ENCODE assay signal across 12 cellular contexts in the genomic region with DNA sequence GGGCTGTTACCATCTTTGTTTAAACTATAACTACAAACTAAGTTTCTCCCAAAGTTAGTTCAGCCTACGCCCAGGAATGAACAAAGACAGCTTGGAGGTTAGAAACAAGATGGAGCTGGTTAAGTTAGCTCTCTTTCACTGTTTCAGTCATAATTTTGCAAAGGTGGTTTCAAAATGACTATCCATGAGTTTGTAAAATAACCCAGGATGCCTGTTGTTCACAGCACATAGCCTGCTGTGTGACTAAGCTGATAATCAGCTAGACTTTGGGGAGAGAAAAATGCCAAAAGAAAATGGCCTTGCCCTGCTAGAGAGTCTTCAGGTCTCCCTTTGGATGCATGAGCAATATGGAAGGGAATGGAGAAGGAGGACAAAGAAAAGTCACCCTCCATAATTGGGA. TPM values are rescaled to one million over a fixed set of nuclear protein-coding genes. Genes with fewer than 3 reads are reported as not detected.
A peak's percentile ranks its signal among the peaks of the same experiment; 100 is the strongest.
DNase-seq lines count a peak whose midpoint lies in the region; ATAC-seq and TF ChIP-seq lines count a peak whose summit lies in the region.
"Not testable (repeated sequence)": the region's sequence is repeated elsewhere in the genome, so short reads cannot be mapped to it uniquely, and the experiment has no call there.
"Had no signal": no experiment of that assay in that cellular context is flagged by ENCODE, and none has a peak within 500 bp of the region (broad histone marks: within the 10 kb centered on the region; RNA-seq: fewer than 3 reads in every experiment).

No MANE protein-coding gene starts in this region.

- not testable (repeated sequence) for H3K27me3 Mint-ChIP-seq in activated CD4-positive, alpha-beta T cell treated with anti-CD3 and anti-CD28 coated beads, Interleukin-2, amount 10 ng/mL, durations not matched to agents 24 days and 14 days; stimulated activated naive B cell treated with anti-CD40 and anti-IgM and Interleukin-4, amounts not matched to agents 10 μg/mL and 1 μg/mL and 100 μg/mL, for 72 hours

- intact Hi-C loops in activated CD4-positive, alpha-beta T cell treated with anti-CD3 and anti-CD28 coated beads, Interleukin-2, amount 10 ng/mL, durations not matched to agents 24 days and 14 days (cut with micrococcal nuclease), result not testable (repeated sequence)

- H3K4me1 Mint-ChIP-seq in activated CD4-positive, alpha-beta T cell treated with anti-CD3 and anti-CD28 coated beads, Interleukin-2, amount 10 ng/mL, durations not matched to agents 24 days and 14 days, result peaks cover 16% of the 10 kb centered on the region
- not testable (repeated sequence) for H3K4me1 Mint-ChIP-seq in stimulated activated naive B cell treated with anti-CD40 and anti-IgM and Interleukin-4, amounts not matched to agents 10 μg/mL and 1 μg/mL and 100 μg/mL, for 72 hours

- peak; percentile 56 for DNase-seq in activated CD4-positive, alpha-beta T cell treated with anti-CD3 and anti-CD28 coated beads, Interleukin-2, amount 10 ng/mL, durations not matched to agents 24 days and 14 days
- not testable (repeated sequence) for DNase-seq in stimulated activated naive B cell treated with anti-CD40 and anti-IgM and Interleukin-4, amounts not matched to agents 10 μg/mL and 1 μg/mL and 100 μg/mL, for 72 hours

- H3K36me3 Mint-ChIP-seq in activated CD4-positive, alpha-beta T cell treated with anti-CD3 and anti-CD28 coated beads, Interleukin-2, amount 10 ng/mL, durations not matched to agents 24 days and 14 days (ENCODE audit: low read depth); stimulated activated naive B cell treated with anti-CD40 and anti-IgM and Interleukin-4, amounts not matched to agents 10 μg/mL and 1 μg/mL and 100 μg/mL, for 72 hours: not testable (repeated sequence)

- ATAC-seq in GM18505 (IDR thresholded peaks at IDR 0.05; ENCODE audit: unreplicated experiment) (peak; percentile 71), GM19035 (IDR thresholded peaks at IDR 0.05; ENCODE audit: unreplicated experiment) (peak; percentile 90), GM21423 (IDR thresholded peaks at IDR 0.05; ENCODE audit: unreplicated experiment) (peak; percentile 84), HG02610 (IDR thresholded peaks at IDR 0.05; ENCODE audit: unreplicated experiment) (peak; percentile 97), HG03039 (IDR thresholded peaks at IDR 0.05; ENCODE audit: unreplicated experiment) (peak; percentile 94), HG03432 (IDR thresholded peaks at IDR 0.05; ENCODE audit: unreplicated experiment) (peak; percentile 95)
- ATAC-seq in stimulated activated naive B cell treated with anti-CD40 and anti-IgM and Interleukin-4, amounts not matched to agents 10 μg/mL and 1 μg/mL and 100 μg/mL, for 72 hours (replicated peaks), result peak; percentile 52 to 84

- not testable (repeated sequence) for TF ChIP-seq POLR2A in GM18505 (IDR thresholded peaks at IDR 0.05; ENCODE audit: borderline replicate concordance, extremely low read depth, insufficient read depth, insufficient read length)

- not testable (repeated sequence) for H3K4me3 Mint-ChIP-seq in activated CD4-positive, alpha-beta T cell treated with anti-CD3 and anti-CD28 coated beads, Interleukin-2, amount 10 ng/mL, durations not matched to agents 24 days and 14 days; stimulated activated naive B cell treated with anti-CD40 and anti-IgM and Interleukin-4, amounts not matched to agents 10 μg/mL and 1 μg/mL and 100 μg/mL, for 72 hours

- H3K27ac Mint-ChIP-seq in activated CD4-positive, alpha-beta T cell treated with anti-CD3 and anti-CD28 coated beads, Interleukin-2, amount 10 ng/mL, durations not matched to agents 24 days and 14 days; stimulated activated naive B cell treated with anti-CD40 and anti-IgM and Interleukin-4, amounts not matched to agents 10 μg/mL and 1 μg/mL and 100 μg/mL, for 72 hours: not testable (repeated sequence)

- not testable (repeated sequence) for H3K9me3 Mint-ChIP-seq in activated CD4-positive, alpha-beta T cell treated with anti-CD3 and anti-CD28 coated beads, Interleukin-2, amount 10 ng/mL, durations not matched to agents 24 days and 14 days; stimulated activated naive B cell treated with anti-CD40 and anti-IgM and Interleukin-4, amounts not matched to agents 10 μg/mL and 1 μg/mL and 100 μg/mL, for 72 hours

RNA-seq across cellular contexts. Expression of gene SFTPA2, which starts 19.3 kb away (rescaled TPM):
- not detected in 2 replicates for total RNA-seq in activated CD4-positive, alpha-beta T cell treated with anti-CD3 and anti-CD28 coated beads, Interleukin-2, amount 10 ng/mL, durations not matched to agents 24 days and 14 days
- total RNA-seq: activated naive CD4-positive, alpha-beta T cell treated with anti-CD3 and anti-CD28 coated beads for 36 hours; G401; H1; osteocyte had no signal

RNA-seq across cellular contexts. Expression of gene EIF5AL1, which starts 28.6 kb away (rescaled TPM):
- 0.40 and 0.45 TPM in 2 replicates for total RNA-seq in activated CD4-positive, alpha-beta T cell treated with anti-CD3 and anti-CD28 coated beads, Interleukin-2, amount 10 ng/mL, durations not matched to agents 24 days and 14 days
- total RNA-seq: osteocyte had no signal
